1 cellular context compared by ENCODE assay signal in the genomic region with DNA sequence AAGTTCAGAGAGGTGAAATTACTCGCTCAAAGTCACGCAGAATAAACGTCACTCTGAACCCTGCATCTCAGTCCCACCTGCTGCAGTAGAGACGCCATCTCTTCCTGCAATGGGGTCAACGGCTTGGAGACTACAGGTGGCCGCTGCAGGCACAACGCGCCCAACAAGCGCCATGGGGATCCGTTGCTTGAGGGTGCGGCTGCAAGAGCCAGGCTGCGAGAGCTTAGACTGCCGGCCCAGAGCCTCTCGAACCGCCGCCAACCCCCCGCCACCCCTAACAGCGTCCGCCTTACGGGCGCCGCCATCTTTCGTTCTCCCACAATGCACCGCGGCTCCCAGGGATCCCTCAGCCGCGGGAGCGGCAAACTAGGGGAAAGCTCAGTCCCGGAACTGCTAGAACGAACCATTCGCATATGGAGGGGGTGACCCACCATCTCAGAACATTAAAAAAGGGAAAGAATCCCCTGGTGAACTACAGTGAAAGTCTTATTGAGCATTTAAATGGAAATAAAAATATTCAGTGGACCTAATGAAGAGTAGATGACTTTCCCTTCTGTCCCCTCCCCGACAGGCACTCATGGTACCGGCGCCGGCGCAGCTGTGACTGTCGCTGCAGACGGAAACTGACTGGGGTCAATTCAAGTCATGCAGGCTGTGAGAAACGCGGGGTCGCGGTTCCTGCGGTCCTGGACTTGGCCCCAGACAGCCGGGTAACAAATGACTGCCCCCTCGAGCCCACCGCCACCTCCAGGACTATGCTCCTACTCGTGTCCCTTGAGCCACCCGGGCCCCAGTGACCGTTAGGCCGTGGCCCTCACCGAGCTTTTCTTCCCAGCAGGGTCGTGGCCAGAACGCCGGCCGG.
A peak's percentile ranks its signal among the peaks of the same experiment; 100 is the strongest.
TF ChIP-seq lines count a peak whose summit lies in the region.

MRPL46 (minus strand) TSS at position 316 of the 862 bp plus-strand sequence; CDS start at position 305, 11 bp downstream.
MRPS11 (plus strand) TSS at position 636 of the 862 bp plus-strand sequence; CDS start at position 646, 10 bp downstream.

TF ChIP-seq in HCT116, 20 proteins besides CTCF, POLR2A, EP300 and RAD21 (continued from another document):
- TF ChIP-seq CBX3 (IDR thresholded peaks at IDR 0.05; ENCODE audit: low read depth) (no peak), SP1 (IDR thresholded peaks at IDR 0.05; ENCODE audit: low read depth) (no peak; the same call in 1 of the 2 replicates), EGR1 (IDR thresholded peaks at IDR 0.05; ENCODE audit: low read depth) (peak; percentile 44; the same call in 1 of the 2 replicates), ATF3 (IDR thresholded peaks at IDR 0.05) (no peak), POLR2AphosphoS5 (IDR thresholded peaks at IDR 0.05; ENCODE audit: low read depth, low read length) (peak; percentile 70), ZFX (IDR thresholded peaks at IDR 0.05) (peak; percentile 56; the same call in 1 of the 2 replicates), TCF7L2 (IDR thresholded peaks at IDR 0.05; ENCODE audit: borderline replicate concordance, extremely low read depth, insufficient read depth, insufficient read length) (peak; percentile 54), YY1 (IDR thresholded peaks at IDR 0.05; ENCODE audit: extremely low read depth, insufficient replicate concordance, low read depth, low read length) (peak; percentile 98), JUND (IDR thresholded peaks at IDR 0.05) (peak; percentile 81), ZNF274 (IDR thresholded peaks at IDR 0.05; ENCODE audit: low read depth, low read length) (no peak), SIN3A (IDR thresholded peaks at IDR 0.05; ENCODE audit: low read depth) (no peak)
- TF ChIP-seq, protein P1, sequence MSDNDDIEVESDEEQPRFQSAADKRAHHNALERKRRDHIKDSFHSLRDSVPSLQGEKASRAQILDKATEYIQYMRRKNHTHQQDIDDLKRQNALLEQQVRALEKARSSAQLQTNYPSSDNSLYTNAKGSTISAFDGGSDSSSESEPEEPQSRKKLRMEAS (IDR thresholded peaks at IDR 0.05): peak; percentile 79
- TF ChIP-seq, protein P2, sequence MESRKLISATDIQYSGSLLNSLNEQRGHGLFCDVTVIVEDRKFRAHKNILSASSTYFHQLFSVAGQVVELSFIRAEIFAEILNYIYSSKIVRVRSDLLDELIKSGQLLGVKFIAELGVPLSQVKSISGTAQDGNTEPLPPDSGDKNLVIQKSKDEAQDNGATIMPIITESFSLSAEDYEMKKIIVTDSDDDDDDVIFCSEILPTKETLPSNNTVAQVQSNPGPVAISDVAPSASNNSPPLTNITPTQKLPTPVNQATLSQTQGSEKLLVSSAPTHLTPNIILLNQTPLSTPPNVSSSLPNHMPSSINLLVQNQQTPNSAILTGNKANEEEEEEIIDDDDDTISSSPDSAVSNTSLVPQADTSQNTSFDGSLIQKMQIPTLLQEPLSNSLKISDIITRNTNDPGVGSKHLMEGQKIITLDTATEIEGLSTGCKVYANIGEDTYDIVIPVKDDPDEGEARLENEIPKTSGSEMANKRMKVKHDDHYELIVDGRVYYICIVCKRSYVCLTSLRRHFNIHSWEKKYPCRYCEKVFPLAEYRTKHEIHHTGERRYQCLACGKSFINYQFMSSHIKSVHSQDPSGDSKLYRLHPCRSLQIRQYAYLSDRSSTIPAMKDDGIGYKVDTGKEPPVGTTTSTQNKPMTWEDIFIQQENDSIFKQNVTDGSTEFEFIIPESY (IDR thresholded peaks at IDR 0.05; ENCODE audit: extremely low read depth, insufficient replicate concordance, low read length): no peak
TF ChIP-seq in HCT116: peak in this region for 9.
